Comparison of ENCODE assay signal across 9 cellular contexts in the genomic region with DNA sequence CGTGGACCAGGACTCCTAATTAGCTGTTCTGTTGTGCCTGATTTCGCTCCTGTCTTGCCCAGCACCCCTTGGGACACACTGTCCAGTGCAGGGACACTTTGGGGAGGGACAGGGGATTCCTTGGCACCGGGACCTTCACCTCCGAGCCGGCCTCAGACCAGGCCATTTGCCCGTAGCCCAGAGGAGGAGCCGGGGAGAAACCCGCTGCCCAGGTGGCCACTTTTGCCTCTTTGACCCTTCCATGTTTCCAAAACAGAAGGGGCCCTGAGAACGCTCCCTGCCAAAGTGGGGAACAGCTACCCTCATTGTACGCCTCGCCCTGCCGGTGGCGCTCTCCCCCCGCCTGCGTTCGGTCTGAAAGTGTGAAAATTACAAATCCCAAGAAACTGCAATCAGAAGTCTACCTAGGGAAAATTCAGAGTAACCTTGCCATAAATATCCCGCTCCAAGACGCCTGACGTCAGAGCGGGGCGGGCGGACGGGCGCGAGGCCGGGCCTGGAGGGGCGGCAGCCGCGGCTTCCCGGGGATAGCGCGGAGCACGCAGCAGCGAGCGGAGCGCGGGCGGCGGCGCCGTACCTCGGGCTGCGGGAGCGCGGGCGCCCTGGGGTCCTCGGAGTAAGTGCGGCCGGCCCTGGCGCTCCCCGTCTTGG. TPM values are rescaled to one million over a fixed set of nuclear protein-coding genes. Genes with fewer than 3 reads are reported as not detected.
A peak's percentile ranks its signal among the peaks of the same experiment; 100 is the strongest.
DNase-seq lines count a peak whose midpoint lies in the region; ATAC-seq and TF ChIP-seq lines count a peak whose summit lies in the region.
"Had no signal": no experiment of that assay in that cellular context is flagged by ENCODE, and none has a peak within 500 bp of the region (broad histone marks: within the 10 kb centered on the region; RNA-seq: fewer than 3 reads in every experiment).

A gene (plus strand): TSS at position 527 of the 651 bp plus-strand sequence. CDS start 63,927 bp downstream, outside the sequence.

- H3K9me3 Mint-ChIP-seq in activated T-helper 2 cell treated with anti-CD3 and anti-CD28 coated beads, Interferon-gamma antibody, Interleukin-2, Interleukin-4, amounts not matched to agents 10 μg/mL and 5 μg/mL and 100 μg/mL, durations not matched to agents 14 hours and 24 hours and 36 hours = no peaks in the 10 kb centered on the region
- H3K9me3 Mint-ChIP-seq: memory B cell had no signal

- no peak within 1 kb of the TSS for H3K4me3 Mint-ChIP-seq in activated T-helper 2 cell treated with anti-CD3 and anti-CD28 coated beads, Interferon-gamma antibody, Interleukin-2, Interleukin-4, amounts not matched to agents 10 μg/mL and 5 μg/mL and 100 μg/mL, durations not matched to agents 14 hours and 24 hours and 36 hours (ENCODE audit: low read depth)
- H3K4me3 Mint-ChIP-seq: memory B cell had no signal

- H3K4me1 Mint-ChIP-seq in activated T-helper 2 cell treated with anti-CD3 and anti-CD28 coated beads, Interferon-gamma antibody, Interleukin-2, Interleukin-4, amounts not matched to agents 10 μg/mL and 5 μg/mL and 100 μg/mL, durations not matched to agents 14 hours and 24 hours and 36 hours (ENCODE audit: low read depth) = no peaks in the 10 kb centered on the region
- H3K4me1 Mint-ChIP-seq: memory B cell had no signal

- TF ChIP-seq CTCF in GM13976 (IDR thresholded peaks at IDR 0.05; ENCODE audit: borderline replicate concordance, control extremely low read depth, extremely low read depth, insufficient read depth, missing control alignments) = no peak

- H3K9me3 ChIP-seq in SK-N-MC (ENCODE audit: low read depth, low read length) = no peaks in the 10 kb centered on the region

- H3K27ac Mint-ChIP-seq in activated T-helper 2 cell treated with anti-CD3 and anti-CD28 coated beads, Interferon-gamma antibody, Interleukin-2, Interleukin-4, amounts not matched to agents 10 μg/mL and 5 μg/mL and 100 μg/mL, durations not matched to agents 14 hours and 24 hours and 36 hours = no peak within 1 kb of the TSS
- H3K27ac Mint-ChIP-seq: memory B cell had no signal

- in situ Hi-C loops in GM13976 (cut with MboI; ENCODE audit: low sequenced_read_pairs, unreplicated experiment) = no loop called here

- H3K36me3 Mint-ChIP-seq in activated T-helper 2 cell treated with anti-CD3 and anti-CD28 coated beads, Interferon-gamma antibody, Interleukin-2, Interleukin-4, amounts not matched to agents 10 μg/mL and 5 μg/mL and 100 μg/mL, durations not matched to agents 14 hours and 24 hours and 36 hours (ENCODE audit: low read depth) = no peaks in the 10 kb centered on the region
- H3K36me3 Mint-ChIP-seq: memory B cell had no signal

- peaks cover 38% of the 10 kb centered on the region for H3K27me3 Mint-ChIP-seq in activated T-helper 2 cell treated with anti-CD3 and anti-CD28 coated beads, Interferon-gamma antibody, Interleukin-2, Interleukin-4, amounts not matched to agents 10 μg/mL and 5 μg/mL and 100 μg/mL, durations not matched to agents 14 hours and 24 hours and 36 hours (ENCODE audit: low read depth)

- no peaks in the 10 kb centered on the region for H3K36me3 ChIP-seq in SK-N-MC (ENCODE audit: insufficient read depth, low read length)

- H3K4me3 ChIP-seq in SK-N-MC = peak within 1 kb of the TSS; percentile 84

- DNase-seq in ELR (ENCODE audit: low read depth) = peak; percentile 39
- no peak for DNase-seq in SK-N-MC (ENCODE audit: low read depth, low spot score)
- peak; percentile 34 for DNase-seq in glomerular visceral epithelial cell (ENCODE audit: extremely low spot score)
- peak in 39 of 56 donors; percentile 26 to 77 (median 53) for DNase-seq in nucleus accumbens (lab: John Stamatoyannopoulos, UW)
- no peak for DNase-seq in GM13976 (ENCODE audit: low spot score)
- no peak for DNase-seq in activated T-helper 2 cell treated with anti-CD3 and anti-CD28 coated beads, Interferon-gamma antibody, Interleukin-2, Interleukin-4, amounts not matched to agents 10 μg/mL and 5 μg/mL and 100 μg/mL, durations not matched to agents 14 hours and 24 hours and 36 hours (ENCODE audit: low spot score)
- no peak for DNase-seq in NCI-H1048 (lab: John Stamatoyannopoulos, UW)

- intact Hi-C loops in activated T-helper 2 cell treated with anti-CD3 and anti-CD28 coated beads, Interferon-gamma antibody, Interleukin-2, Interleukin-4, amounts not matched to agents 10 μg/mL and 5 μg/mL and 100 μg/mL, durations not matched to agents 14 hours and 24 hours and 36 hours (cut with micrococcal nuclease) = no loop called here

- ATAC-seq in GM18858 (IDR thresholded peaks at IDR 0.05; ENCODE audit: unreplicated experiment) = no peak

- H3K9ac ChIP-seq in SK-N-MC (ENCODE audit: insufficient read length) = peak within 1 kb of the TSS; percentile 86

- H3K27ac ChIP-seq in SK-N-MC = 0 out of 2 replicates have a peak within 1 kb of the TSS, but pooled peaks have one; percentile 45

RNA-seq across cellular contexts. Expression of the gene that starts here (rescaled TPM):
- total RNA-seq in activated T-helper 2 cell treated with anti-CD3 and anti-CD28 coated beads, Interferon-gamma antibody, Interleukin-2, Interleukin-4, amounts not matched to agents 10 μg/mL and 5 μg/mL and 100 μg/mL, durations not matched to agents 14 hours and 24 hours and 36 hours = not detected in 2 replicates

Comparison
In these comparisons a context has a peak if more than half of its experiments do, and no peak if none do; other contexts are left out.
1. DNase-seq: peak in ELR (single experiment), glomerular visceral epithelial cell (single experiment) and nucleus accumbens (39 of 56); none in SK-N-MC (single experiment), GM13976 (single experiment), activated T-helper 2 cell treated with anti-CD3 and anti-CD28 coated beads, Interferon-gamma antibody, Interleukin-2, Interleukin-4, amounts not matched to agents 10 μg/mL and 5 μg/mL and 100 μg/mL, durations not matched to agents 14 hours and 24 hours and 36 hours (single experiment) and NCI-H1048 (single experiment).